Comparison of ENCODE assay signal across 26 cellular contexts in genomic region chr3:102933377-102933776, GRCh38.
"Had no signal": no experiment of that assay in that cellular context is flagged by ENCODE, and none has a peak within 500 bp of the region (broad histone marks: within the 10 kb centered on the region; RNA-seq: fewer than 3 reads in every experiment).

No MANE protein-coding gene starts in this region.

- H3K27me3 ChIP-seq: neutrophil, pancreas, right lobe of liver, sigmoid colon, suprapubic skin, testis, tibial artery, transverse colon, upper lobe of right lung, uterus had no signal

- H3K4me1 ChIP-seq: pancreas, psoas muscle, right lobe of liver, suprapubic skin, testis, tibial artery, upper lobe of right lung, uterus had no signal

- H3K36me3 ChIP-seq: neutrophil, pancreas, right lobe of liver, sigmoid colon, suprapubic skin, tibial artery, transverse colon, upper lobe of right lung, uterus had no signal

- DNase-seq: naive thymus-derived CD8-positive, alpha-beta T cell; nephron progenitor cell; nucleus accumbens; pancreas; psoas muscle; right cardiac atrium; right lobe of liver; sigmoid colon; small intestine; stimulated activated CD4-positive, alpha-beta T cell treated with anti-CD3 and anti-CD28 coated beads, Interleukin-15, amount 100 ng/mL, for 24 hours; stimulated activated CD4-positive, alpha-beta T cell treated with anti-CD3 and anti-CD28 coated beads, Interleukin-2, amount 100 ng/mL, for 24 hours; stimulated activated CD4-positive, alpha-beta T cell treated with anti-CD3 and anti-CD28 coated beads, Interleukin-2, amount 100 ng/mL, for 48 hours; stimulated activated CD4-positive, alpha-beta T cell treated with anti-CD3 and anti-CD28 coated beads, Interleukin-4, amount 100 ng/mL, for 24 hours; stimulated activated naive B cell treated with anti-CD40 and anti-IgM and Interleukin-4, amounts not matched to agents 10 μg/mL and 1 μg/mL and 100 μg/mL, for 72 hours; stimulated activated naive CD8-positive, alpha-beta T cell treated with anti-CD3 and anti-CD28 coated beads, Interleukin-15, amount 100 ng/mL, for 72 hours; stimulated activated naive CD8-positive, alpha-beta T cell treated with anti-CD3 and anti-CD28 coated beads, Interleukin-15, Interleukin-2, amounts not matched to agents 100 U/mL and 50 U/mL, for 24 hours; substantia nigra; testis; tibial artery; transverse colon; upper lobe of right lung; uterus had no signal

- H3K9me3 ChIP-seq: pancreas, psoas muscle, right lobe of liver, testis, upper lobe of right lung, uterus had no signal

- H3K4me3 ChIP-seq: pancreas, psoas muscle, right lobe of liver, sigmoid colon, suprapubic skin, testis, tibial artery, transverse colon, upper lobe of right lung, uterus had no signal

- ATAC-seq: naive thymus-derived CD8-positive, alpha-beta T cell; natural killer cell treated with Interleukin-12 subunit alpha and Interleukin-12 subunit beta and Interleukin-15 and Interleukin-18, amount 100 ng/mL, for 72 hours; pancreas; psoas muscle; right cardiac atrium; right lobe of liver; stimulated activated effector memory CD8-positive, alpha-beta T cell treated with anti-CD3 and anti-CD28 coated beads, Interleukin-12 subunit alpha, Interleukin-12 subunit beta, amount 100 ng/mL, for 72 hours; stimulated activated naive B cell treated with anti-CD40 and anti-IgM and Interleukin-4, amounts not matched to agents 10 μg/mL and 1 μg/mL and 100 μg/mL, for 72 hours; stimulated activated naive CD8-positive, alpha-beta T cell treated with anti-CD3 and anti-CD28 coated beads, Interleukin-15, amount 100 ng/mL, for 72 hours; stimulated activated naive CD8-positive, alpha-beta T cell treated with anti-CD3 and anti-CD28 coated beads, Interleukin-15, Interleukin-2, amounts not matched to agents 100 U/mL and 50 U/mL, for 24 hours; upper lobe of right lung had no signal

- H3K27ac ChIP-seq: neutrophil, pancreas, psoas muscle, right lobe of liver, sigmoid colon, suprapubic skin, testis, tibial artery, transverse colon, upper lobe of right lung, uterus had no signal
